8 cellular contexts compared by ENCODE assay signal in the genomic region with DNA sequence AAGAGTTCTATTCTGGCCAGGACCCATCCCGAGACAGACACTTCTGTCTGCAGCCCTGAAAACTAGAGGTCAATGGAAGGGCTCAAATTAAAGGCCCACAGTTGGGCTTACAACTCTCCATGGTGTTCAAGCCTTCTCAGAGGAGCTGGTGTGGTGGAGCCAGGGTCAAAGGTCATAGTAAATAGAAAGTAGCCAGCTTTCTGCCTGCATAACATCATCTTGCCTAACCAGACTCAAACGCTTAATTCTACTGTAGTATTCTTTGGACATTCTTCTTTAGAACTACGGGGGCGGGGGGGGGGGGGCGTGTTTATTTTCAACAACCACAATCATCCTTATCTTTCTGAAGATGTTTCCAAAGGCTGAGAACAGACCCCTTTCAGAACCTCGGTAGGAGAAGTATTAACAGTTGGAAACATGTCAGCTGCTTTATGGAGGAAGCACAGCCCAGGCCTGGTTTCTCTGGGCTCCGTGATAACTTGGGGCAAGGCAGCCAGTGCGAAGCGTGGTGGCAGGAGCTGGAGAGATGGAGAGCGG. TPM values are rescaled to one million over a fixed set of nuclear protein-coding genes. Genes with fewer than 3 reads are reported as not detected.
DNase-seq lines count a peak whose midpoint lies in the region; ATAC-seq and TF ChIP-seq lines count a peak whose summit lies in the region.

No MANE protein-coding gene starts in this region.

- peaks cover 5% of the 10 kb centered on the region for H4K20me1 ChIP-seq in fibroblast of lung (ENCODE audit: control insufficient read depth, extremely low read depth, insufficient read depth, low read length)

- H3K4me1 ChIP-seq in SJSA1 (replicated peaks) (peaks cover 17% of the 10 kb centered on the region), fibroblast of lung (ENCODE audit: control insufficient read depth, extremely low read depth, insufficient read depth, low read length) (peaks cover 5% of the 10 kb centered on the region)

- peak; percentile 3 for ATAC-seq in sciatic nerve
- no peak for ATAC-seq in GM18868 (IDR thresholded peaks at IDR 0.05; ENCODE audit: unreplicated experiment)
- ATAC-seq in HG03175 (IDR thresholded peaks at IDR 0.05; ENCODE audit: unreplicated experiment): no peak

- H3K27me3 ChIP-seq in SJSA1 (replicated peaks): no peaks in the 10 kb centered on the region
- H3K27me3 ChIP-seq in fibroblast of lung (ENCODE audit: control insufficient read depth, insufficient read depth, low read length): no peaks in the 10 kb centered on the region

- H2AFZ ChIP-seq in fibroblast of lung (ENCODE audit: low read length): peak overlapping the region; percentile 67

- H3K79me2 ChIP-seq in fibroblast of lung (ENCODE audit: control insufficient read depth, insufficient read depth, low read length): peaks cover 30% of the 10 kb centered on the region

- H3K36me3 ChIP-seq in SJSA1: peaks cover 12% of the 10 kb centered on the region
- no peaks in the 10 kb centered on the region for H3K36me3 ChIP-seq in fibroblast of lung (ENCODE audit: control insufficient read depth, insufficient read depth, low read length)

- H3K27ac ChIP-seq in SJSA1 (peak overlapping the region; percentile 69), fibroblast of lung (ENCODE audit: insufficient read depth, low read length) (peak overlapping the region; percentile 83)

- peak overlapping the region; percentile 40 for H3K4me2 ChIP-seq in fibroblast of lung (ENCODE audit: extremely low read depth, insufficient read depth, low read length)

- DNase-seq in SJSA1 (ENCODE audit: low read depth in 1 of 2, low spot score in 2 of 2) (no peak), fibroblast of lung (ENCODE audit: low read depth in 2 of 2) (peak in 1 of 2 donors; percentile 53), sciatic nerve (ENCODE audit: low spot score) (no peak), hepatic stellate cell (ENCODE audit: low spot score) (no peak)
- no peak for DNase-seq in activated CD8-positive, alpha-beta memory T cell treated with anti-CD3 and anti-CD28 coated beads, Interleukin-2, amount 50 U/mL, for 48 hours

- H3K9me3 ChIP-seq in SJSA1 (replicated peaks) (no peaks in the 10 kb centered on the region), fibroblast of lung (ENCODE audit: control insufficient read depth, insufficient read depth, low read depth, low read length) (no peaks in the 10 kb centered on the region)

- H3K9ac ChIP-seq in fibroblast of lung (ENCODE audit: insufficient read depth, low read length): no peak overlapping the region

- intact Hi-C loops in sciatic nerve (cut with DNase I): no loop called here

- peak overlapping the region; percentile 84 for H3K4me3 ChIP-seq in GM12875 (ENCODE audit: low read depth, low read length)
- H3K4me3 ChIP-seq in SJSA1: peak overlapping the region; percentile 87
- H3K4me3 ChIP-seq in fibroblast of lung (replicated peaks in 1 of 4; ENCODE audit: control extremely low read depth in 1 of 4, insufficient read depth in 1 of 4, low read depth in 3 of 4, low read length in 4 of 4): peak overlapping the region in 1 of 4 experiments; percentile 97

- TF ChIP-seq CTCF in GM12875 (IDR thresholded peaks at IDR 0.05; ENCODE audit: borderline replicate concordance, insufficient read depth, low read depth, low read length) (no peak), fibroblast of lung (conservative IDR thresholded peaks at IDR 0.05 in 1 of 2, IDR thresholded peaks at IDR 0.05 in 1 of 2; ENCODE audit: low read depth in 1 of 2, low read length in 2 of 2) (no peak)

RNA-seq across cellular contexts. Expression of a gene that starts 1.5 kb away (rescaled TPM):
- total RNA-seq in SJSA1 (2014; rRNA removed; shearing (Covaris generic)): 7.1 and 16.9 TPM in 2 replicates
- total RNA-seq in fibroblast of lung: 15.2 and 18.8 TPM in 2 replicates
- 2.4 and 2.8 TPM in 2 replicates for polyA plus RNA-seq in fibroblast of lung
- 5.5 and 7.7 TPM in 2 replicates for polyA plus RNA-seq in fibroblast of lung (2012)
- polyA minus RNA-seq in fibroblast of lung (ENCODE audit: low replicate concordance): 19.9 and 29.8 TPM in 2 replicates
- 50.6 TPM for total RNA-seq in sciatic nerve
